Comparison of ENCODE assay signal across 15 cellular contexts in genomic region chr1:63817700-63818099, GRCh38. TPM values are rescaled to one million over a fixed set of nuclear protein-coding genes. Genes with fewer than 3 reads are reported as not detected.
"Had no signal": no experiment of that assay in that cellular context is flagged by ENCODE, and none has a peak within 500 bp of the region (broad histone marks: within the 10 kb centered on the region; RNA-seq: fewer than 3 reads in every experiment).

No MANE protein-coding gene starts in this region.

- FAIRE-seq: pancreas, small intestine had no signal

- H3K4me3 ChIP-seq: colonic mucosa, pancreas, transverse colon had no signal

- H3K36me3 ChIP-seq: colonic mucosa, pancreas, transverse colon had no signal

- H3K27ac Mint-ChIP-seq: activated CD4-positive, alpha-beta T cell treated with anti-CD3 and anti-CD28 coated beads for 36 hours; activated CD8-positive, alpha-beta T cell treated with anti-CD3 and anti-CD28 coated beads, Interleukin-2, amount 10 ng/mL, durations not matched to agents 7 days and 5 days; activated T-helper 1 cell treated with anti-CD3 and anti-CD28 coated beads, Interleukin-12 subunit alpha, Interleukin-12 subunit beta, Interleukin-2, Interleukin-4 antibody, amounts not matched to agents 30 ng/mL and 10 ng/mL and 1 ng/mL, durations not matched to agents 14 hours and 24 hours and 36 hours; stimulated activated naive B cell treated with anti-CD40 and anti-IgM and Interleukin-4, amounts not matched to agents 10 μg/mL and 1 μg/mL and 100 μg/mL, for 72 hours had no signal

- H3K27me3 ChIP-seq: colonic mucosa, pancreas, transverse colon had no signal

- DNase-seq: activated CD4-positive, alpha-beta T cell treated with anti-CD3 and anti-CD28 coated beads for 36 hours; activated CD8-positive, alpha-beta memory T cell treated with anti-CD3 and anti-CD28 coated beads, Interleukin-2, amount 50 U/mL, for 48 hours; activated CD8-positive, alpha-beta T cell treated with anti-CD3 and anti-CD28 coated beads, Interleukin-2, amount 10 ng/mL, durations not matched to agents 7 days and 5 days; activated naive CD4-positive, alpha-beta T cell; aorta; colonic mucosa; head of caudate nucleus; islet precursor cell; mammary epithelial cell; stimulated activated naive B cell treated with anti-CD40 and anti-IgM and Interleukin-4, amounts not matched to agents 10 μg/mL and 1 μg/mL and 100 μg/mL, for 72 hours; transverse colon had no signal

- H3K9me3 ChIP-seq: colonic mucosa, pancreas, transverse colon had no signal

- H3K4me3 Mint-ChIP-seq: activated CD4-positive, alpha-beta T cell treated with anti-CD3 and anti-CD28 coated beads for 36 hours; activated CD8-positive, alpha-beta T cell treated with anti-CD3 and anti-CD28 coated beads, Interleukin-2, amount 10 ng/mL, durations not matched to agents 7 days and 5 days; activated T-helper 1 cell treated with anti-CD3 and anti-CD28 coated beads, Interleukin-12 subunit alpha, Interleukin-12 subunit beta, Interleukin-2, Interleukin-4 antibody, amounts not matched to agents 30 ng/mL and 10 ng/mL and 1 ng/mL, durations not matched to agents 14 hours and 24 hours and 36 hours; stimulated activated naive B cell treated with anti-CD40 and anti-IgM and Interleukin-4, amounts not matched to agents 10 μg/mL and 1 μg/mL and 100 μg/mL, for 72 hours had no signal

- H3K4me1 Mint-ChIP-seq: activated CD4-positive, alpha-beta T cell treated with anti-CD3 and anti-CD28 coated beads for 36 hours had no signal

- H3K27ac ChIP-seq: colonic mucosa, transverse colon had no signal

- H3K9me3 Mint-ChIP-seq: activated T-helper 1 cell treated with anti-CD3 and anti-CD28 coated beads, Interleukin-12 subunit alpha, Interleukin-12 subunit beta, Interleukin-2, Interleukin-4 antibody, amounts not matched to agents 30 ng/mL and 10 ng/mL and 1 ng/mL, durations not matched to agents 14 hours and 24 hours and 36 hours had no signal

- ATAC-seq: activated CD4-positive, alpha-beta T cell treated with anti-CD3 and anti-CD28 coated beads for 36 hours; activated CD8-positive, alpha-beta T cell treated with anti-CD3 and anti-CD28 coated beads, Interleukin-2, amount 10 ng/mL, durations not matched to agents 7 days and 5 days; left lobe of liver; stimulated activated naive B cell treated with anti-CD40 and anti-IgM and Interleukin-4, amounts not matched to agents 10 μg/mL and 1 μg/mL and 100 μg/mL, for 72 hours had no signal

RNA-seq across cellular contexts. Expression of gene ROR1, which starts 43.9 kb away (rescaled TPM):
- total RNA-seq: activated CD8-positive, alpha-beta T cell treated with anti-CD3 and anti-CD28 coated beads, Interleukin-2, amount 10 ng/mL, durations not matched to agents 7 days and 5 days; activated T-helper 1 cell treated with anti-CD3 and anti-CD28 coated beads, Interleukin-12 subunit alpha, Interleukin-12 subunit beta, Interleukin-2, Interleukin-4 antibody, amounts not matched to agents 30 ng/mL and 10 ng/mL and 1 ng/mL, durations not matched to agents 14 hours and 24 hours and 36 hours had no signal
